In the genomic region with DNA sequence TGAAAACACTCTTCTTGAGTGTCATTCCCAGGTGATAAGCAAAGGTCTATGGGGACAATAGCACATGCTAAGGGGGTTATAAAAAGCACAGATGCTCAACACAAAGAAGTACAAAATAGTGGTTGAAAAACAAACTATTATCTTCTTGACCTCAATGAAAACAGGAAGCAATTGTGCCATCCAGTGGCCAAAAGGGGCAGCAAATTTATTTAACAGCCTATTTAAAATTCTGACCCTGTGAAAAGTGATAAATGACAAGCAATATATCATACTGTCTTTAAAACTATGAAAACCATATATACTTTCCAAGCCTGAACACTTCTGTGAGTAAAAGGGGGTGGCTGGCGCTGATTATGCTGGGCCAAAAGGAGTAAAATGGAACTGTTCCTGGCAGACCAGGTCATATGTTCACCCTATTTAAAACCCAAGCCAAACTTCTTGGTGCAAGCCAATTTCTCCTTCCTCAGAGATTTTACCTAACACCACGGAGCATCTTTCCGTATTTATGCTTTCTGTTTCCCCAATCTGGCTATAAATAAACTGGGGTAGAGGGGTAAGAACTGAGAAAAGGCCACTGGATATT, we compare ENCODE assay signal across 9 cellular contexts. TPM values are rescaled to one million over a fixed set of nuclear protein-coding genes. Genes with fewer than 3 reads are reported as not detected.
DNase-seq lines count a peak whose midpoint lies in the region; ATAC-seq, FAIRE-seq and TF ChIP-seq lines count a peak whose summit lies in the region.
"Had no signal": no experiment of that assay in that cellular context is flagged by ENCODE, and none has a peak within 500 bp of the region (broad histone marks: within the 10 kb centered on the region; RNA-seq: fewer than 3 reads in every experiment).

No MANE protein-coding gene starts in this region.

- no peaks in the 10 kb centered on the region for H3K9me3 Mint-ChIP-seq in CD8-positive, alpha-beta T cell
- H3K9me3 Mint-ChIP-seq: activated B cell treated with CpG ODN at 0.5 μM for 24 hours had no signal

- POLR2A ChIA-PET in CD8-positive, alpha-beta T cell (lab: Charles Lee): no interaction called here

- peaks cover 14% of the 10 kb centered on the region for H3K4me1 Mint-ChIP-seq in CD8-positive, alpha-beta T cell (ENCODE audit: low read depth)

- peak; percentile 73 for FAIRE-seq in GM18507 (lab: Jason Lieb, UNC)

- no peaks in the 10 kb centered on the region for H3K9me3 ChIP-seq in CD8-positive, alpha-beta T cell (ENCODE audit: low read length)
- no peaks in the 10 kb centered on the region for H3K9me3 ChIP-seq in thoracic aorta

- H3K4me3 Mint-ChIP-seq in CD8-positive, alpha-beta T cell: no peak overlapping the region
- H3K4me3 Mint-ChIP-seq: activated B cell treated with CpG ODN at 0.5 μM for 24 hours had no signal

- H3K36me3 ChIP-seq in CD8-positive, alpha-beta T cell (ENCODE audit: insufficient read depth, low read length): peaks cover 10% of the 10 kb centered on the region
- H3K36me3 ChIP-seq in thoracic aorta: no peaks in the 10 kb centered on the region

- H3K4me1 ChIP-seq in CD8-positive, alpha-beta T cell (ENCODE audit: insufficient read depth, low read length): no peaks in the 10 kb centered on the region
- no peaks in the 10 kb centered on the region for H3K4me1 ChIP-seq in thoracic aorta (ENCODE audit: control insufficient read depth in 1 of 2, low read depth in 2 of 2)

- TF ChIP-seq CTCF in CD8-positive, alpha-beta T cell (IDR thresholded peaks at IDR 0.05): peak; percentile 39
- peak; percentile 58 for TF ChIP-seq CTCF in thoracic aorta (IDR thresholded peaks at IDR 0.05)

- H3K27me3 ChIP-seq in CD8-positive, alpha-beta T cell (ENCODE audit: insufficient read depth, low read length): no peaks in the 10 kb centered on the region
- H3K27me3 ChIP-seq in thoracic aorta (replicated peaks; ENCODE audit: insufficient read depth): no peaks in the 10 kb centered on the region

- H3K27ac Mint-ChIP-seq in CD8-positive, alpha-beta T cell: no peak overlapping the region
- H3K27ac Mint-ChIP-seq: activated B cell treated with CpG ODN at 0.5 μM for 24 hours had no signal

- no peak overlapping the region for H3K4me3 ChIP-seq in CD8-positive, alpha-beta T cell (ENCODE audit: low read depth, low read length)
- H3K4me3 ChIP-seq in thoracic aorta: no peak overlapping the region

- H3K27ac ChIP-seq in CD8-positive, alpha-beta T cell (ENCODE audit: low read depth, low read length): no peak overlapping the region
- H3K27ac ChIP-seq in thoracic aorta: no peak overlapping the region

- ATAC-seq in CD8-positive, alpha-beta T cell: no peak
- no peak for ATAC-seq in thoracic aorta (ENCODE audit: insufficient number of reproducible peaks, low FRiP score, low read depth)
- ATAC-seq in GM21737 (IDR thresholded peaks at IDR 0.05; ENCODE audit: unreplicated experiment): no peak

- CTCF ChIA-PET in CD8-positive, alpha-beta T cell (lab: Charles Lee): interaction anchor here (0.6 to 1.2 kb wide), 6 partner anchors 15 to 1138 kb away, joined by 3 to 5 read pairs (median 4); no protein-coding TSS in a partner anchor

- H3K27me3 Mint-ChIP-seq in CD8-positive, alpha-beta T cell (ENCODE audit: low read depth): no peaks in the 10 kb centered on the region
- H3K27me3 Mint-ChIP-seq: activated B cell treated with CpG ODN at 0.5 μM for 24 hours had no signal

- H3K36me3 Mint-ChIP-seq in CD8-positive, alpha-beta T cell: peaks cover 62% of the 10 kb centered on the region

- DNase-seq in CD8-positive, alpha-beta T cell: peak in 2 of 7 experiments; percentile 11 to 21
- DNase-seq in GM18507 (ENCODE audit: extremely low spot score, insufficient read length, low read depth) (no peak), NCI-H2227 (lab: John Stamatoyannopoulos, UW; ENCODE audit: unreplicated experiment) (peak; percentile 30), amniotic epithelial cell (ENCODE audit: low read depth) (peak; percentile 50), iris pigment epithelial cell (ENCODE audit: low read depth) (peak; percentile 49), thoracic aorta (ENCODE audit: low spot score) (no peak)
- no peak for DNase-seq in central memory CD4-positive, alpha-beta T cell
- DNase-seq: activated B cell treated with CpG ODN at 0.5 μM for 24 hours had no signal

- intact Hi-C loops in CD8-positive, alpha-beta T cell (cut with DNase I, micrococcal nuclease): loop anchor here (2.0 to 10.0 kb wide), 6 partner anchors 296 to 1478 kb away; no protein-coding TSS in a partner anchor

RNA-seq across cellular contexts. Expression of gene TEX10, which starts 29.7 kb away (rescaled TPM):
- total RNA-seq in CD8-positive, alpha-beta T cell: 1 to 10 TPM; 9.5 to 9.8 TPM
- 10 to 100 TPM in 1 of 2 donors, 1 to 10 TPM in 1; 9.6 to 18.0 TPM for total RNA-seq in thoracic aorta

Comparison
In these comparisons a context has a peak if more than half of its experiments do, and no peak if none do; other contexts are left out.
1. DNase-seq: peak in NCI-H2227 (single experiment), amniotic epithelial cell (single experiment) and iris pigment epithelial cell (single experiment); none in GM18507 (single experiment), thoracic aorta (single experiment) and central memory CD4-positive, alpha-beta T cell (single experiment).